In the genomic region with DNA sequence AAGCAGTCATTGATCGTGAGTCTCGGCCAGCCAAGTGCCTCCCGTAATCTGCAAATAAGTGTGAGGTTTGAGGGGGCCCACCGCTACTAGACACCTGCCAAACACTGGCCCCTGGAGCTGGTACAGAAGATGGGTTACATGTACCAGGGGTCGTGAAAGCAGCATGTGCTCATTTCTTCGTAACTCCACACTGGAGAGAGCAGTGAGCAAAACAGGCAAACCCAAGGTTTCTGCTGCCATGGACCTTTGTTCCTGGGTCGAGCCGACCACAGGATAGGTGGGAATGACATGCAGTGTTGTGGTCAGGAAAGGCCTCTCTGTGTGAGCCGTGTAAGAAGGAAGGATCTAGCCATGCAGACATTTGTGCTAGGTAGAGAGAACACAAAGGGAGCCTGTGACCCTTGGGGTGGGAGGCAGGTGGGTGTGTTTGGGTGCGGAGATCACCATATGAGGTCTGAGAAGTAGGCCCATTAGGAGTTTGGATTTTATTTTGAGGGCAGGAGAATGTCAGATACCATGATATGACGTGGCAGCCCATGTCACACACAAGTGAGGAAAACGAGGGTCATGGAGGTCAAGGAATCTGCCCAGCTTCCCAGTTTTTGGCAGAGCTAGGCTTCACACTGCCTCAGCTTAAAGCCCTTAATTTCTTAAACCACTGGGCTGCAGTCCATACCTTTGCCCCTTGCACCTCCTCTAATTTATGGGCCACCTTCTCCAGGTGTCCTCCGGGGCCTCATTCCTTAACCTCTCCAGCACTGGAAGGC, we compare ENCODE assay signal across 2 cellular contexts.
TF ChIP-seq lines count a peak whose summit lies in the region.

No MANE protein-coding gene starts in this region.

TF ChIP-seq in SK-N-SH treated with all-trans-retinoic acid at 6 μM for 48 hours, 23 proteins besides CTCF, POLR2A, EP300 and RAD21:
- TF ChIP-seq, protein P1, sequence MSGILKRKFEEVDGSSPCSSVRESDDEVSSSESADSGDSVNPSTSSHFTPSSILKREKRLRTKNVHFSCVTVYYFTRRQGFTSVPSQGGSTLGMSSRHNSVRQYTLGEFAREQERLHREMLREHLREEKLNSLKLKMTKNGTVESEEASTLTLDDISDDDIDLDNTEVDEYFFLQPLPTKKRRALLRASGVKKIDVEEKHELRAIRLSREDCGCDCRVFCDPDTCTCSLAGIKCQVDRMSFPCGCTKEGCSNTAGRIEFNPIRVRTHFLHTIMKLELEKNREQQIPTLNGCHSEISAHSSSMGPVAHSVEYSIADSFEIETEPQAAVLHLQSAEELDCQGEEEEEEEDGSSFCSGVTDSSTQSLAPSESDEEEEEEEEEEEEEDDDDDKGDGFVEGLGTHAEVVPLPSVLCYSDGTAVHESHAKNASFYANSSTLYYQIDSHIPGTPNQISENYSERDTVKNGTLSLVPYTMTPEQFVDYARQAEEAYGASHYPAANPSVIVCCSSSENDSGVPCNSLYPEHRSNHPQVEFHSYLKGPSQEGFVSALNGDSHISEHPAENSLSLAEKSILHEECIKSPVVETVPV (CRISPR knock-in tag; IDR thresholded peaks at IDR 0.05): no peak
TF ChIP-seq in SK-N-SH treated with all-trans-retinoic acid at 6 μM for 48 hours: peak in this region for 0.

TF ChIP-seq in endothelial cell of umbilical vein, 7 proteins besides CTCF, POLR2A, EP300 and RAD21 (continued from another document):
- TF ChIP-seq, protein P2, sequence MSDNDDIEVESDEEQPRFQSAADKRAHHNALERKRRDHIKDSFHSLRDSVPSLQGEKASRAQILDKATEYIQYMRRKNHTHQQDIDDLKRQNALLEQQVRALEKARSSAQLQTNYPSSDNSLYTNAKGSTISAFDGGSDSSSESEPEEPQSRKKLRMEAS (IDR thresholded peaks at IDR 0.05; ENCODE audit: insufficient read depth, insufficient read length): no peak
